Comparison of ENCODE assay signal across 9 cellular contexts in the genomic region with DNA sequence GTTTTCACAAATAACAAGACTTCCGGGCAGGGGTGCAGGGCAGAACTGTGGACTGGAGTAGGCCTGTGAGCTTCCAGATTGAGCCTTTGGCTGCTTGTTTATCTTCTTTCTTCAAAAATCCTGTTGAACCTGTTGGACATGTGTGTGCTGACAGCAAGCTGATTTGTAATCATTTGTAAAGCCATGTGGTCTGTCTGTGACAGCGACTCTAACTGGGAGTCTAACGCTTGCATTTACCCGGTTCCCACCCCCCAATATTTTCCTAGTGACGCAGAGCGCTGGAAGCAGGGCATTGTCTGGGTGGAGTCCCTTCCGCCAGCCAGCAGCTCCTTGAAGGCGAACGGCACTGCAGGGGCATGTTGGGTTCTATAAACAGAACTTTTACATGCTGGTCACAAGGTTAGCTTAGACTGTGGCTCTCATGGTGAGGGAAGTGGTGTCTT.
DNase-seq lines count a peak whose midpoint lies in the region; ATAC-seq and TF ChIP-seq lines count a peak whose summit lies in the region.
"Had no signal": no experiment of that assay in that cellular context is flagged by ENCODE, and none has a peak within 500 bp of the region (broad histone marks: within the 10 kb centered on the region; RNA-seq: fewer than 3 reads in every experiment).

No MANE protein-coding gene starts in this region.

- no peak overlapping the region for H3K4me3 Mint-ChIP-seq in activated CD4-positive, alpha-beta memory T cell treated with anti-CD3 and anti-CD28 coated beads for 36 hours
- H3K4me3 Mint-ChIP-seq: natural killer cell treated with Interleukin-12 subunit alpha and Interleukin-12 subunit beta and Interleukin-15 and Interleukin-18, amount 100 ng/mL, for 72 hours had no signal

- ATAC-seq in foreskin keratinocyte = peak; percentile 77
- ATAC-seq: natural killer cell treated with Interleukin-12 subunit alpha and Interleukin-12 subunit beta and Interleukin-15 and Interleukin-18, amount 100 ng/mL, for 72 hours had no signal

- no peak for TF ChIP-seq POLR2A in Peyer's patch (IDR thresholded peaks at IDR 0.05)
- no peak for TF ChIP-seq POLR2A in ovary (IDR thresholded peaks at IDR 0.05)

- H3K4me1 ChIP-seq in Peyer's patch (peaks cover 0 to 16% (median 0%) of the 10 kb centered on the region in 4 donors), foreskin keratinocyte (peaks cover 22% of the 10 kb centered on the region), ovary (ENCODE audit: insufficient read depth) (peaks cover 31% of the 10 kb centered on the region)

- H3K4me3 ChIP-seq in Peyer's patch = no peak overlapping the region
- H3K4me3 ChIP-seq in ovary = no peak overlapping the region

- no peak overlapping the region for H3K27ac Mint-ChIP-seq in activated CD4-positive, alpha-beta memory T cell treated with anti-CD3 and anti-CD28 coated beads for 36 hours
- H3K27ac Mint-ChIP-seq: natural killer cell treated with Interleukin-12 subunit alpha and Interleukin-12 subunit beta and Interleukin-15 and Interleukin-18, amount 100 ng/mL, for 72 hours had no signal

- no peak for TF ChIP-seq EP300 in ovary (IDR thresholded peaks at IDR 0.05)

- CTCF ChIA-PET in activated CD4-positive, alpha-beta memory T cell treated with anti-CD3 and anti-CD28 coated beads for 36 hours (lab: Charles Lee) = no interaction called here

- no peaks in the 10 kb centered on the region for H3K27me3 Mint-ChIP-seq in activated CD4-positive, alpha-beta memory T cell treated with anti-CD3 and anti-CD28 coated beads for 36 hours

- H3K27ac ChIP-seq in Peyer's patch (peak overlapping the region in 3 of 4 donors; percentile 10 to 71 (median 50)), foreskin keratinocyte (peak overlapping the region; percentile 16), ovary (peak overlapping the region in 1 of 2 donors; percentile 45)

- H3K36me3 ChIP-seq in Peyer's patch (no peaks in the 10 kb centered on the region), ovary (no peaks in the 10 kb centered on the region)

- no peaks in the 10 kb centered on the region for H3K27me3 ChIP-seq in Peyer's patch
- no peaks in the 10 kb centered on the region for H3K27me3 ChIP-seq in foreskin keratinocyte
- no peaks in the 10 kb centered on the region for H3K27me3 ChIP-seq in ovary

- no peaks in the 10 kb centered on the region for H3K9me3 Mint-ChIP-seq in activated CD4-positive, alpha-beta memory T cell treated with anti-CD3 and anti-CD28 coated beads for 36 hours
- H3K9me3 Mint-ChIP-seq: natural killer cell treated with Interleukin-12 subunit alpha and Interleukin-12 subunit beta and Interleukin-15 and Interleukin-18, amount 100 ng/mL, for 72 hours had no signal

- intact Hi-C loops in ovary (cut with DNase I) = no loop called here
- intact Hi-C loops in activated CD4-positive, alpha-beta memory T cell treated with anti-CD3 and anti-CD28 coated beads for 36 hours (cut with micrococcal nuclease) = no loop called here

- no peak for TF ChIP-seq CTCF in Peyer's patch (IDR thresholded peaks at IDR 0.05)
- TF ChIP-seq CTCF in foreskin keratinocyte (conservative IDR thresholded peaks at IDR 0.05) = no peak
- TF ChIP-seq CTCF in ovary (IDR thresholded peaks at IDR 0.05) = no peak

- no peaks in the 10 kb centered on the region for H3K36me3 Mint-ChIP-seq in activated CD4-positive, alpha-beta memory T cell treated with anti-CD3 and anti-CD28 coated beads for 36 hours
- H3K36me3 Mint-ChIP-seq: natural killer cell treated with Interleukin-12 subunit alpha and Interleukin-12 subunit beta and Interleukin-15 and Interleukin-18, amount 100 ng/mL, for 72 hours had no signal

- H3K9me3 ChIP-seq in Peyer's patch = no peaks in the 10 kb centered on the region
- no peaks in the 10 kb centered on the region for H3K9me3 ChIP-seq in ovary

- POLR2A ChIA-PET in activated CD4-positive, alpha-beta memory T cell treated with anti-CD3 and anti-CD28 coated beads for 36 hours (lab: Charles Lee) = no interaction called here

- peak; percentile 97 for DNase-seq in DMS53 (lab: John Stamatoyannopoulos, UW)
- DNase-seq in Peyer's patch = peak in 2 of 3 donors; percentile 66 to 69
- peak; percentile 86 to 93 for DNase-seq in foreskin keratinocyte
- DNase-seq in ovary = peak in 3 of 5 donors; percentile 39 to 64 (median 43)
- DNase-seq in activated CD4-positive, alpha-beta memory T cell treated with anti-CD3 and anti-CD28 coated beads for 36 hours = no peak
- no peak for DNase-seq in NOMO-1 treated with DMSO at 0.1 percent for 48 hours (lab: John Stamatoyannopoulos, UW; ENCODE audit: unreplicated experiment)
- no peak for DNase-seq in NCI-H524 treated with DMSO at 0.1 percent for 48 hours (lab: John Stamatoyannopoulos, UW)
- no peak for DNase-seq in NCI-H2227 treated with DMSO at 0.1 percent for 48 hours (lab: John Stamatoyannopoulos, UW)

- no peaks in the 10 kb centered on the region for H3K4me1 Mint-ChIP-seq in activated CD4-positive, alpha-beta memory T cell treated with anti-CD3 and anti-CD28 coated beads for 36 hours (ENCODE audit: low read depth)

- WGBS in ovary, 3 donors = 64 to 73% (median 73%) methylated on average over 9 of the region's 9 CpGs

Comparison
In these comparisons a context has a peak if more than half of its experiments do, and no peak if none do; other contexts are left out.
1. DNase-seq: peak in DMS53 (single experiment), Peyer's patch (2 of 3), foreskin keratinocyte (2 of 2) and ovary (3 of 5); none in activated CD4-positive, alpha-beta memory T cell treated with anti-CD3 and anti-CD28 coated beads for 36 hours (single experiment), NOMO-1 treated with DMSO at 0.1 percent for 48 hours (single experiment), NCI-H524 treated with DMSO at 0.1 percent for 48 hours (single experiment) and NCI-H2227 treated with DMSO at 0.1 percent for 48 hours (single experiment).